2 cellular contexts compared by ENCODE assay signal in genomic region chr5:107372723-107373487, GRCh38.
A peak's percentile ranks its signal among the peaks of the same experiment; 100 is the strongest.
TF ChIP-seq lines count a peak whose summit lies in the region.

No MANE protein-coding gene starts in this region.

TF ChIP-seq in SK-N-SH, 30 proteins besides CTCF, POLR2A, EP300 and RAD21:
- TF ChIP-seq USF2 (IDR thresholded peaks at IDR 0.05; ENCODE audit: borderline replicate concordance, low read depth, low read length): no peak
- peak; percentile 75 for TF ChIP-seq REST (IDR thresholded peaks at IDR 0.05; ENCODE audit: low read depth, low read length)
TF ChIP-seq in SK-N-SH: peak in this region for 1.

TF ChIP-seq in SK-N-SH treated with all-trans-retinoic acid at 6 μM for 48 hours, 23 proteins besides CTCF, POLR2A, EP300 and RAD21 (continued from another document):
- TF ChIP-seq PATZ1 (CRISPR knock-in tag; IDR thresholded peaks at IDR 0.05; ENCODE audit: borderline replicate concordance): no peak
- no peak for TF ChIP-seq ZNF70 (CRISPR knock-in tag; IDR thresholded peaks at IDR 0.05)
- no peak for TF ChIP-seq ZFP30 (CRISPR knock-in tag; IDR thresholded peaks at IDR 0.05)
- no peak for TF ChIP-seq GLIS3 (CRISPR knock-in tag; IDR thresholded peaks at IDR 0.05)
- no peak for TF ChIP-seq ISL1 (CRISPR knock-in tag; IDR thresholded peaks at IDR 0.05)
- no peak for TF ChIP-seq CREB5 (CRISPR knock-in tag; IDR thresholded peaks at IDR 0.05; ENCODE audit: low read depth)
